Comparison of ENCODE assay signal across 32 cellular contexts in the genomic region with DNA sequence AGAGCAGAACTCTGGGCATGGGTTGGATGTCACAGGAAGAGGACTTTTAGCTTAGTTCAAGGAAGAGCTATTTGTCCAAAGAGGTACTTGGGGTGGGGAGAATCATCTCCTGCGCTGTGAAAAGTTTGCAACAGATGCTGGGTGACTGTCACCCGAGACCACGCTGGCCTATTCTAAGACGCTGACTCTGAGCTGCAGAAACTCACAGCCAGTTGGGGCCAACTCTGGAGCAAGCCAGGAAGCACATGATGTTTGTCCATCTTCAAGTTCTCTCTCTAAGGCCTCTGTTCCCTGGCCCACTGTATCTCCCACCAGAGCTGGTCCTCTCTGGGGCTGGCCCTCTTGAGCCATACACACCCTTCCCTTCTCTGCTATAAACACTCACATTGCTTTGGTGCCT. TPM values are rescaled to one million over a fixed set of nuclear protein-coding genes. Genes with fewer than 3 reads are reported as not detected.
"Had no signal": no experiment of that assay in that cellular context is flagged by ENCODE, and none has a peak within 500 bp of the region (broad histone marks: within the 10 kb centered on the region; RNA-seq: fewer than 3 reads in every experiment).

No MANE protein-coding gene starts in this region.

- DNase-seq: activated CD4-positive, alpha-beta memory T cell treated with anti-CD3 and anti-CD28 coated beads for 36 hours; activated CD4-positive, alpha-beta T cell treated with anti-CD3 and anti-CD28 coated beads for 4 hours; activated CD8-positive, alpha-beta memory T cell treated with anti-CD3 and anti-CD28 coated beads, Interleukin-2, amount 50 U/mL, for 4 hours; activated gamma-delta T cell; activated naive CD4-positive, alpha-beta T cell treated with anti-CD3 and anti-CD28 coated beads, Interleukin-2, amount 10 ng/mL, durations not matched to agents 7 days and 5 days; activated naive CD8-positive, alpha-beta T cell treated with anti-CD3 and anti-CD28 coated beads, Interleukin-2, amount 10 ng/mL, durations not matched to agents 7 days and 5 days; activated T-cell treated with anti-CD3 and anti-CD28 coated beads, Interleukin-2, amount 50 U/mL, for 24 hours; cerebellar nuclear complex; colonic mucosa; dorsolateral prefrontal cortex; effector memory CD8-positive, alpha-beta T cell; erythroblast; head of caudate nucleus; kidney; left colon; mammary epithelial cell; retina; small intestine; stimulated activated CD4-positive, alpha-beta T cell treated with anti-CD3 and anti-CD28 coated beads, Interleukin-15, amount 100 ng/mL, for 24 hours; stimulated activated CD4-positive, alpha-beta T cell treated with anti-CD3 and anti-CD28 coated beads, Interleukin-2, amount 100 ng/mL, for 24 hours; stimulated activated naive CD4-positive, alpha-beta T cell; T-helper 1 cell; upper lobe of right lung had no signal

- H3K36me3 ChIP-seq: ascending aorta, cardiac muscle cell, colonic mucosa, suprapubic skin, tibial artery, upper lobe of right lung had no signal

- H3K27me3 Mint-ChIP-seq: activated T-cell treated with anti-CD3 and anti-CD28 coated beads, Interleukin-2, amount 50 U/mL, for 24 hours had no signal

- H3K9me3 Mint-ChIP-seq: activated CD4-positive, alpha-beta memory T cell treated with anti-CD3 and anti-CD28 coated beads for 36 hours; effector memory CD8-positive, alpha-beta T cell; natural killer cell treated with Interleukin-12 subunit alpha and Interleukin-12 subunit beta and Interleukin-15 and Interleukin-18, amount 100 ng/mL, for 72 hours had no signal

- ATAC-seq: effector memory CD8-positive, alpha-beta T cell; left colon; natural killer cell treated with Interleukin-12 subunit alpha and Interleukin-12 subunit beta and Interleukin-15 and Interleukin-18, amount 100 ng/mL, for 72 hours; sciatic nerve; upper lobe of right lung had no signal

- H3K27me3 ChIP-seq: ascending aorta, cardiac muscle cell, colonic mucosa, suprapubic skin, tibial artery, upper lobe of right lung had no signal

- H3K9me3 ChIP-seq: ascending aorta, colonic mucosa, suprapubic skin, tibial artery, upper lobe of right lung had no signal

- H3K27ac ChIP-seq: ascending aorta, cardiac muscle cell, colonic mucosa, dorsolateral prefrontal cortex, suprapubic skin, tibial artery, upper lobe of right lung, VCaP had no signal

- H3K4me3 ChIP-seq: ascending aorta, cardiac muscle cell, colonic mucosa, dorsolateral prefrontal cortex, suprapubic skin, tibial artery, upper lobe of right lung had no signal

- H3K36me3 Mint-ChIP-seq: activated CD4-positive, alpha-beta memory T cell treated with anti-CD3 and anti-CD28 coated beads for 36 hours; brain; natural killer cell treated with Interleukin-12 subunit alpha and Interleukin-12 subunit beta and Interleukin-15 and Interleukin-18, amount 100 ng/mL, for 72 hours had no signal

- H3K4me3 Mint-ChIP-seq: activated CD4-positive, alpha-beta memory T cell treated with anti-CD3 and anti-CD28 coated beads for 36 hours; activated naive CD4-positive, alpha-beta T cell treated with anti-CD3 and anti-CD28 coated beads, Interleukin-2, amount 10 ng/mL, durations not matched to agents 7 days and 5 days; activated naive CD8-positive, alpha-beta T cell treated with anti-CD3 and anti-CD28 coated beads, Interleukin-2, amount 10 ng/mL, durations not matched to agents 7 days and 5 days; activated T-cell treated with anti-CD3 and anti-CD28 coated beads, Interleukin-2, amount 50 U/mL, for 24 hours; brain; effector memory CD8-positive, alpha-beta T cell; natural killer cell treated with Interleukin-12 subunit alpha and Interleukin-12 subunit beta and Interleukin-15 and Interleukin-18, amount 100 ng/mL, for 72 hours had no signal

- H3K27ac Mint-ChIP-seq: activated CD4-positive, alpha-beta memory T cell treated with anti-CD3 and anti-CD28 coated beads for 36 hours; activated naive CD4-positive, alpha-beta T cell treated with anti-CD3 and anti-CD28 coated beads, Interleukin-2, amount 10 ng/mL, durations not matched to agents 7 days and 5 days; activated naive CD8-positive, alpha-beta T cell treated with anti-CD3 and anti-CD28 coated beads, Interleukin-2, amount 10 ng/mL, durations not matched to agents 7 days and 5 days; activated T-cell treated with anti-CD3 and anti-CD28 coated beads, Interleukin-2, amount 50 U/mL, for 24 hours; natural killer cell treated with Interleukin-12 subunit alpha and Interleukin-12 subunit beta and Interleukin-15 and Interleukin-18, amount 100 ng/mL, for 72 hours; progenitor cell of endocrine pancreas had no signal

RNA-seq across cellular contexts. Expression of a gene that starts 17.9 kb away (rescaled TPM):
- polyA plus RNA-seq: cardiac muscle cell had no signal
